8 cellular contexts compared by ENCODE assay signal in the genomic region with DNA sequence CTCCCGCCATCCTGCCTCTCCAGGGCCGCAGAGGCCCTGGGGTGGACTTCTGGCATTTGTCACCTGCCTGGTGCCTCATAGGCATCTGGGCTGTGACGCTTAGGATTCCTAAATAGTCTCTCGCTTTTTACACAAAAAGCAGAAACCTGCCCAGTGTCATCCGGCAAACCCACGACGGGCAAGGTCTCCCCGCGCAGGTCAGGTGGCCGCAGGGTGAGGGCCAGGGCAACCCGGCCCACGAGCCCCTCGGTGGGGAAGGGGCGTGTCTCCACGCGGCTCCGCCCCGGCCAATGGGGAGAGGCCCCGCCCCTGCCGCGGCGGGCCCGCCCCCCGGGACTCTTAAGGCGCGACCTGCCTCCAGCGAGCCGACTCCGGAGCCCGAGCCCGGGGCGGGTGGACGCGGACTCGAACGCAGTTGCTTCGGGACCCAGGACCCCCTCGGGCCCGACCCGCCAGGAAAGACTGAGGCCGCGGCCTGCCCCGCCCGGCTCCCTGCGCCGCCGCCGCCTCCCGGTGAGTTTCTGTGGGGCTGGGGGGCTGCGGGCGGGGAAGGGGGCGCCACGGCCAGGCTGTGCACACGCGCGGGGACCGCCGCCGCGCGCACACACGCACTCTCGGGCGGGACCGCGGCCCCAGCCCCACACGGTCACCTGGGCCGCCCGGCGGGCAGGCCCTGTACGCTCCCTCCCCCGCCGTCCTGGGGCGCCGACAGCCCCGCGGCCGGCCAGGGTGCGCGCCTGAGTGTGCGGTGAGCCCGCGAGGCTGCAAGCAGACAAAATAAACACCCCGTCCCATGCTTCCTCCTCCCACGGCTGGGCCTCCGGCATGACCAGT. TPM values are rescaled to one million over a fixed set of nuclear protein-coding genes. Genes with fewer than 3 reads are reported as not detected.
DNase-seq lines count a peak whose midpoint lies in the region; ATAC-seq and TF ChIP-seq lines count a peak whose summit lies in the region.

A gene (plus strand): TSS at position 368 of the 834 bp plus-strand sequence. CDS start 9,030 bp downstream, outside the sequence.

- H3K36me3 ChIP-seq in DOHH2 (ENCODE audit: control insufficient read depth, low read length) (peaks cover 5% of the 10 kb centered on the region; the same call in 1 of the 2 replicates), psoas muscle (ENCODE audit: insufficient read depth in 1 of 2, low read depth in 1 of 2) (no peaks in the 10 kb centered on the region)

- H3K4me3 ChIP-seq in DOHH2 (ENCODE audit: low read length) = peak within 1 kb of the TSS; percentile 56
- peak within 1 kb of the TSS; percentile 80 for H3K4me3 ChIP-seq in right cardiac atrium (ENCODE audit: low read length)
- H3K4me3 ChIP-seq in psoas muscle = peak within 1 kb of the TSS; percentile 67

- no peaks in the 10 kb centered on the region for H3K9me2 ChIP-seq in DOHH2 (replicated peaks; ENCODE audit: control insufficient read depth, low read length)

- H3K79me2 ChIP-seq in DOHH2 (ENCODE audit: control insufficient read depth, low read length) = no peaks in the 10 kb centered on the region

- H3K27me3 ChIP-seq in DOHH2 (ENCODE audit: control insufficient read depth, low read length) (peaks cover 5% of the 10 kb centered on the region), right cardiac atrium (ENCODE audit: control insufficient read depth, insufficient read depth) (no peaks in the 10 kb centered on the region), psoas muscle (ENCODE audit: insufficient read depth in 3 of 3, low read length in 2 of 3) (no peaks in the 10 kb centered on the region)

- DNase-seq in T-helper 2 cell (peak; percentile 55 to 71 (median 64)), amygdala (lab: John Stamatoyannopoulos, UW) (peak in 47 of 56 donors; percentile 13 to 81 (median 55)), right cardiac atrium (peak; percentile 87 to 94 (median 94)), psoas muscle (peak; percentile 80 to 89), ureter (ENCODE audit: low spot score) (peak; percentile 83), foreskin melanocyte (no peak)

- H3K4me1 ChIP-seq in DOHH2 (ENCODE audit: control insufficient read depth, low read length) = peaks cover 35% of the 10 kb centered on the region
- H3K4me1 ChIP-seq in right cardiac atrium (ENCODE audit: control insufficient read depth, insufficient read depth, low read length) = peaks cover 5% of the 10 kb centered on the region
- H3K4me1 ChIP-seq in psoas muscle = peaks cover 21% of the 10 kb centered on the region

- WGBS in right cardiac atrium = 2% methylated on average over 86 of the region's 86 CpGs
- WGBS in psoas muscle, 3 donors = 5 to 15% (median 8%) methylated on average over 50 to 86 of the region's 86 CpGs

- ATAC-seq in HG02759 (IDR thresholded peaks at IDR 0.05; ENCODE audit: unreplicated experiment) (peak; percentile 81), right cardiac atrium (peak; percentile 74 to 76), psoas muscle (peak; percentile 64 to 83 (median 76))

- H3K27ac ChIP-seq in DOHH2 (ENCODE audit: low read depth, low read length) (no peak within 1 kb of the TSS), right cardiac atrium (ENCODE audit: low read length) (peak within 1 kb of the TSS; percentile 78), psoas muscle (peak within 1 kb of the TSS; percentile 74)

- no peak for TF ChIP-seq CTCF in DOHH2 (IDR thresholded peaks at IDR 0.05; ENCODE audit: low read depth, low read length, poor library complexity, severe bottlenecking)
- TF ChIP-seq CTCF in psoas muscle (IDR thresholded peaks at IDR 0.05) = no peak

- peaks cover 19% of the 10 kb centered on the region for H4K20me1 ChIP-seq in DOHH2 (ENCODE audit: control insufficient read depth, insufficient read depth, low read depth, low read length)

- intact Hi-C loops in right cardiac atrium (cut with DNase I) (no loop called here), psoas muscle (cut with DNase I) (no loop called here)

- no peaks in the 10 kb centered on the region for H3F3A ChIP-seq in DOHH2 (ENCODE audit: control insufficient read depth, insufficient read depth)

- H3K9me3 ChIP-seq in DOHH2 (ENCODE audit: control insufficient read depth, insufficient read depth, low read length) (no peaks in the 10 kb centered on the region), right cardiac atrium (ENCODE audit: control insufficient read depth, low read length) (no peaks in the 10 kb centered on the region), psoas muscle (no peaks in the 10 kb centered on the region)

- peak within 1 kb of the TSS; percentile 60 for H3K4me2 ChIP-seq in DOHH2 (ENCODE audit: low read length)

RNA-seq across cellular contexts. Expression of the gene that starts here (rescaled TPM):
- total RNA-seq in right cardiac atrium = 10 to 100 TPM; 11.4 to 21.3 (median 13.6) TPM
- polyA plus RNA-seq in right cardiac atrium = 10.7 TPM
- total RNA-seq in psoas muscle = 1 to 10 TPM; 3.0 to 3.6 (median 3.4) TPM
- 1 to 10 TPM; 2.0 to 3.8 (median 3.3) TPM for polyA plus RNA-seq in psoas muscle
- 13.4 TPM for total RNA-seq in ureter
